Comparison of ENCODE assay signal across 22 cellular contexts in the genomic region with DNA sequence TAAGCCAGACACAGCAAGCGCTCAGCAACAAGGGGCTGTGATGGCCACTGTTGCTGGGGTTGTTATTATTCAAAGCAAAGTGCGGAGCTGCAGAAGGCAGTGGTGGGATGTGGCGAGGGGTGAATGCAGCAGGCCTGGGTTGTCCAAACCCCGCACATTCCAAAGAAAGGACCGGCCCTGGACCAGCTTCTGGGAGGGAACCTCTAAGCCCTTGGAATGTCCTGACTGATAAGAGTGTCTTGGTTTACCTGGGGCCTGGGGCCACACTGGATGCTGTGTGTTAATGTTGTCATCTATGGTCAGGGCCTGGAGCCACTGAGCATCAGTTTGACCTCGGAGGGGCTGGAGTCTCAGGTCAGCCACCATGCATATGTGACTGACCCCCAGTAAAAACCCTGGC. TPM values are rescaled to one million over a fixed set of nuclear protein-coding genes. Genes with fewer than 3 reads are reported as not detected.
DNase-seq lines count a peak whose midpoint lies in the region; ATAC-seq and TF ChIP-seq lines count a peak whose summit lies in the region.
"Had no signal": no experiment of that assay in that cellular context is flagged by ENCODE, and none has a peak within 500 bp of the region (broad histone marks: within the 10 kb centered on the region; RNA-seq: fewer than 3 reads in every experiment).

No MANE protein-coding gene starts in this region.

- WGBS in endodermal cell (ENCODE audit: insufficient coverage in 1 of 2, insufficient read length in 1 of 2), 2 experiments, result 59 to 90% methylated on average over 4 to 6 of the region's 6 CpGs

- H3K4me3 ChIP-seq in BLaER1, result no peak overlapping the region
- no peak overlapping the region for H3K4me3 ChIP-seq in HUES48 (ENCODE audit: low read depth, low read length)
- H3K4me3 ChIP-seq in endodermal cell (ENCODE audit: low read length), result no peak overlapping the region
- H3K4me3 ChIP-seq in neural progenitor cell, result no peak overlapping the region
- no peak overlapping the region for H3K4me3 ChIP-seq in coronary artery
- H3K4me3 ChIP-seq: SJCRH30 had no signal

- H3K4me3 Mint-ChIP-seq in endodermal cell (no peak overlapping the region), neural progenitor cell (peak overlapping the region; percentile 62), chondrocyte (ENCODE audit: unreplicated experiment) (no peak overlapping the region)
- H3K4me3 Mint-ChIP-seq: CD8-positive, alpha-beta memory T cell had no signal

- H3K4me2 ChIP-seq in BLaER1, result peak overlapping the region; percentile 39
- H3K4me2 ChIP-seq in neural progenitor cell, result no peak overlapping the region

- H3K4me1 ChIP-seq in BLaER1 (peaks cover 23% of the 10 kb centered on the region), HUES48 (ENCODE audit: control insufficient read depth, insufficient read depth, low read length) (0 out of 2 replicates have a peak, but pooled peaks cover 3% of the 10 kb centered on the region), endodermal cell (ENCODE audit: control insufficient read depth, insufficient read depth, low read length) (no peaks in the 10 kb centered on the region), neural progenitor cell (peaks cover 2% of the 10 kb centered on the region)

- H3K36me3 Mint-ChIP-seq in endodermal cell (ENCODE audit: low read depth) (peaks cover 3% of the 10 kb centered on the region), neural progenitor cell (no peaks in the 10 kb centered on the region), chondrocyte (ENCODE audit: low read depth) (no peaks in the 10 kb centered on the region)

- H3K4me1 Mint-ChIP-seq in endodermal cell, result peaks cover 5% of the 10 kb centered on the region
- H3K4me1 Mint-ChIP-seq in neural progenitor cell, result peaks cover 36% of the 10 kb centered on the region
- peaks cover 6% of the 10 kb centered on the region for H3K4me1 Mint-ChIP-seq in chondrocyte (ENCODE audit: low read depth)

- H3K9ac ChIP-seq in BLaER1 (peak overlapping the region; percentile 48; the same call in 1 of the 2 replicates), HUES48 (ENCODE audit: low read depth, low read length) (no peak overlapping the region), endodermal cell (ENCODE audit: extremely low read depth, low read length, poor library complexity, severe bottlenecking) (no peak overlapping the region), neural progenitor cell (no peak overlapping the region)

- H3K79me2 ChIP-seq in neural progenitor cell (ENCODE audit: low read depth), result no peaks in the 10 kb centered on the region

- H4K20me1 ChIP-seq in BLaER1 (no peaks in the 10 kb centered on the region), neural progenitor cell (ENCODE audit: low read depth) (no peaks in the 10 kb centered on the region)

- H3K27ac Mint-ChIP-seq in endodermal cell (peak overlapping the region; percentile 74), neural progenitor cell (peak overlapping the region; percentile 98), chondrocyte (ENCODE audit: unreplicated experiment) (no peak overlapping the region)
- H3K27ac Mint-ChIP-seq: CD8-positive, alpha-beta memory T cell had no signal

- H3K36me3 ChIP-seq in BLaER1 (peaks cover 6% of the 10 kb centered on the region; the same call in 1 of the 2 replicates), HUES48 (ENCODE audit: control insufficient read depth, insufficient read depth, low read length) (no peaks in the 10 kb centered on the region), endodermal cell (ENCODE audit: control insufficient read depth, insufficient read depth, low read length) (no peaks in the 10 kb centered on the region), neural progenitor cell (no peaks in the 10 kb centered on the region)
- H3K36me3 ChIP-seq: SJCRH30 had no signal

- DNase-seq in endodermal cell (no peak), neural progenitor cell (ENCODE audit: low spot score) (peak; percentile 24), coronary artery (ENCODE audit: low spot score) (no peak), NCI-H82 (lab: John Stamatoyannopoulos, UW) (no peak), chondrocyte (ENCODE audit: low spot score) (no peak)
- DNase-seq: CD8-positive, alpha-beta memory T cell; GDM1; KBM-7; MM.1S; NCI-H1048; NCI-H1436; NCI-H187 treated with DMSO at 0.1 percent for 48 hours; NCI-H2227 treated with DMSO at 0.1 percent for 48 hours; NCI-H510A; NK-92 treated with Interleukin-12 subunit alpha and Interleukin-12 subunit beta, amount 100 ng/mL, for 24 hours; SJCRH30 had no signal

- H3K27me3 Mint-ChIP-seq in endodermal cell (ENCODE audit: insufficient read depth), result no peaks in the 10 kb centered on the region
- peaks cover 25% of the 10 kb centered on the region for H3K27me3 Mint-ChIP-seq in neural progenitor cell (ENCODE audit: insufficient read depth, low read depth)
- H3K27me3 Mint-ChIP-seq in chondrocyte (ENCODE audit: low read depth), result no peaks in the 10 kb centered on the region
- H3K27me3 Mint-ChIP-seq: CD8-positive, alpha-beta memory T cell had no signal

- no peaks in the 10 kb centered on the region for H3K9me3 ChIP-seq in BLaER1
- no peaks in the 10 kb centered on the region for H3K9me3 ChIP-seq in HUES48 (ENCODE audit: control insufficient read depth, insufficient read depth, low read length)
- H3K9me3 ChIP-seq in endodermal cell (ENCODE audit: control insufficient read depth, low read length), result no peaks in the 10 kb centered on the region
- H3K9me3 ChIP-seq in neural progenitor cell (ENCODE audit: low read depth), result no peaks in the 10 kb centered on the region
- H3K9me3 ChIP-seq: SJCRH30 had no signal

- H3K9me3 Mint-ChIP-seq in endodermal cell, result no peaks in the 10 kb centered on the region
- peaks cover 2% of the 10 kb centered on the region for H3K9me3 Mint-ChIP-seq in neural progenitor cell
- H3K9me3 Mint-ChIP-seq in chondrocyte (ENCODE audit: low read depth), result no peaks in the 10 kb centered on the region
- H3K9me3 Mint-ChIP-seq: CD8-positive, alpha-beta memory T cell had no signal

- TF ChIP-seq CTCF in endodermal cell (conservative IDR thresholded peaks at IDR 0.05) (no peak), neural progenitor cell (IDR thresholded peaks at IDR 0.05) (no peak), coronary artery (IDR thresholded peaks at IDR 0.05) (no peak), chondrocyte (IDR thresholded peaks at IDR 0.05) (no peak)

- H3K27ac ChIP-seq in BLaER1, result peak overlapping the region; percentile 55; the same call in 1 of the 2 replicates
- peak overlapping the region; percentile 12 for H3K27ac ChIP-seq in HUES48 (ENCODE audit: low read depth, low read length)
- H3K27ac ChIP-seq in endodermal cell (ENCODE audit: low read depth, low read length), result peak overlapping the region; percentile 33
- H3K27ac ChIP-seq in neural progenitor cell, result peak overlapping the region; percentile 14
- H3K27ac ChIP-seq in coronary artery, result no peak overlapping the region
- H3K27ac ChIP-seq: C4-2B, SJCRH30 had no signal

- ATAC-seq in GM21515 (IDR thresholded peaks at IDR 0.05; ENCODE audit: unreplicated experiment), result no peak

- H3K27me3 ChIP-seq in BLaER1 (no peaks in the 10 kb centered on the region), HUES48 (ENCODE audit: control insufficient read depth, insufficient read depth, low read length) (no peaks in the 10 kb centered on the region), endodermal cell (ENCODE audit: control insufficient read depth, insufficient read depth, low read length, poor library complexity, severe bottlenecking) (no peaks in the 10 kb centered on the region), neural progenitor cell (no peaks in the 10 kb centered on the region)
- H3K27me3 ChIP-seq: SJCRH30 had no signal

- H2AFZ ChIP-seq in neural progenitor cell (replicated peaks), result no peak overlapping the region

- H3F3A ChIP-seq in neural progenitor cell (ENCODE audit: low read depth), result peaks cover 4% of the 10 kb centered on the region

RNA-seq across cellular contexts. Expression of gene TMEM143, which starts 8.2 kb away (rescaled TPM):
- total RNA-seq in endodermal cell, result 10 to 100 TPM; 13.9 to 19.1 TPM
- 12.9 TPM for polyA plus RNA-seq in endodermal cell (2013, experiment 1 of 2)
- 11.9 TPM for polyA plus RNA-seq in endodermal cell (2013, experiment 2 of 2)
- total RNA-seq in neural progenitor cell (ENCODE audit: low replicate concordance), result 3.1 and 9.4 TPM in 2 replicates
- total RNA-seq in chondrocyte, result 5.4 to 14.0 TPM (median 10.1 TPM) in 3 replicates

RNA-seq across cellular contexts. Expression of gene SYNGR4, which starts 8.6 kb away (rescaled TPM):
- total RNA-seq in endodermal cell, result not detected
- 0.96 TPM for polyA plus RNA-seq in endodermal cell (2013, experiment 1 of 2)
- polyA plus RNA-seq in endodermal cell (2013, experiment 2 of 2), result not detected
- total RNA-seq in neural progenitor cell (ENCODE audit: low replicate concordance), result not detected in 2 replicates
- not detected in 3 replicates for total RNA-seq in chondrocyte
- total RNA-seq: CD8-positive, alpha-beta memory T cell; Daoy; SJCRH30 had no signal
- polyA plus RNA-seq: CD8-positive, alpha-beta memory T cell had no signal

RNA-seq across cellular contexts. Expression of gene EMP3, which starts 30.2 kb away (rescaled TPM):
- total RNA-seq in endodermal cell (1 to 10 TPM; 3.5 TPM), neural progenitor cell (ENCODE audit: low replicate concordance) (1.2 and 10.7 TPM in 2 replicates), chondrocyte (257 to 284 TPM (median 277 TPM) in 3 replicates)
- polyA plus RNA-seq in endodermal cell (2013, experiment 1 of 2), result 38.7 TPM
- polyA plus RNA-seq in endodermal cell (2013, experiment 2 of 2), result 37.9 TPM

RNA-seq across cellular contexts. Expression of gene KDELR1, which starts 35.8 kb away (rescaled TPM):
- total RNA-seq in endodermal cell (100 to 1,000 TPM; 227 to 285 TPM), neural progenitor cell (ENCODE audit: low replicate concordance) (106 and 161 TPM in 2 replicates), chondrocyte (251 to 261 TPM (median 251 TPM) in 3 replicates)
- polyA plus RNA-seq in endodermal cell (2013, experiment 1 of 2), result 254 TPM
- polyA plus RNA-seq in endodermal cell (2013, experiment 2 of 2), result 229 TPM

RNA-seq across cellular contexts. Expression of gene GRIN2D, which starts 37.9 kb away (rescaled TPM):
- total RNA-seq in endodermal cell (1 to 10 TPM in 1 of 2 donors, under 1 TPM in 1; 0.77 to 1.2 TPM), neural progenitor cell (ENCODE audit: low replicate concordance) (0.28 and 0.45 TPM in 2 replicates), chondrocyte (2.4 to 5.1 TPM (median 4.9 TPM) in 3 replicates)
- polyA plus RNA-seq in endodermal cell (2013, experiment 1 of 2), result 10.1 TPM
- polyA plus RNA-seq in endodermal cell (2013, experiment 2 of 2), result 9.3 TPM
- total RNA-seq: Daoy, H4, SJCRH30 had no signal

Comparison
In these comparisons a context has a peak if more than half of its experiments do, and no peak if none do; other contexts are left out.
1. H3K27ac ChIP-seq: peak in BLaER1 (single experiment), HUES48 (single experiment), endodermal cell (single experiment) and neural progenitor cell (single experiment); none in coronary artery (0 of 2).
2. RNA of gene EMP3, which starts 30.2 kb away (total RNA-seq): 257 to 284 TPM in chondrocyte; 3.5 TPM in endodermal cell and 1.2 to 10.7 TPM in neural progenitor cell; every median in the first group is over 10 times any median in the second.